Comparison of ENCODE assay signal across 2 cellular contexts in the genomic region with DNA sequence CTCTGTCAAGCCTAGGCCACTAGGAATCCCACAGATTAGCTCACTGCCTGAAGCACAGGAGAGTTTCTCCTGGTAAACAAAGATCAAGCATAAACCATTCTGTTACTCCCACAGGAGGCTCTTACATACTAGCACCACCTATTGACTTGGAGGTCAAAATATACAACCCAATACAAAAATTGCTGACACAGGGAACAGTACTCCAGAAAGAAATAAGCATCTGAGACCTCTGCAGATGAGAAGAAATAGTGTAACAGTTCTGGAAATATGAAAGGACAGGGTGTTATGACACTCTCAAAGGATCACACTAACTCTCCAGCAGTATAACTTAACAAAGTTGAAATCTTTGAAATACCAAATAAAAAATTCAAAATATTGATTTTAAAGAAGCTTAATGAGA.
TF ChIP-seq lines count a peak whose summit lies in the region.

No MANE protein-coding gene starts in this region.

TF ChIP-seq in HepG2, 621 proteins besides CTCF, POLR2A, EP300 and RAD21:
- no peak for TF ChIP-seq ZNF33B (CRISPR knock-in tag; IDR thresholded peaks at IDR 0.05)
- peak; percentile 60 to 83 for TF ChIP-seq MAFK (conservative IDR thresholded peaks at IDR 0.05 in 1 of 2, IDR thresholded peaks at IDR 0.05 in 1 of 2; ENCODE audit: low read length in 2 of 2)
- TF ChIP-seq ZNF501 (CRISPR knock-in tag; IDR thresholded peaks at IDR 0.05), result no peak
- peak; percentile 70 for TF ChIP-seq MAFF (IDR thresholded peaks at IDR 0.05; ENCODE audit: low read depth, low read length)
- TF ChIP-seq, protein P1, sequence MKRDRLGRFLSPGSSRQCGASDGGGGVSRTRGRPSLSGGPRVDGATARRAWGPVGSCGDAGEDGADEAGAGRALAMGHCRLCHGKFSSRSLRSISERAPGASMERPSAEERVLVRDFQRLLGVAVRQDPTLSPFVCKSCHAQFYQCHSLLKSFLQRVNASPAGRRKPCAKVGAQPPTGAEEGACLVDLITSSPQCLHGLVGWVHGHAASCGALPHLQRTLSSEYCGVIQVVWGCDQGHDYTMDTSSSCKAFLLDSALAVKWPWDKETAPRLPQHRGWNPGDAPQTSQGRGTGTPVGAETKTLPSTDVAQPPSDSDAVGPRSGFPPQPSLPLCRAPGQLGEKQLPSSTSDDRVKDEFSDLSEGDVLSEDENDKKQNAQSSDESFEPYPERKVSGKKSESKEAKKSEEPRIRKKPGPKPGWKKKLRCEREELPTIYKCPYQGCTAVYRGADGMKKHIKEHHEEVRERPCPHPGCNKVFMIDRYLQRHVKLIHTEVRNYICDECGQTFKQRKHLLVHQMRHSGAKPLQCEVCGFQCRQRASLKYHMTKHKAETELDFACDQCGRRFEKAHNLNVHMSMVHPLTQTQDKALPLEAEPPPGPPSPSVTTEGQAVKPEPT (CRISPR knock-in tag; IDR thresholded peaks at IDR 0.05; ENCODE audit: low read depth), result no peak
- TF ChIP-seq, protein P2, sequence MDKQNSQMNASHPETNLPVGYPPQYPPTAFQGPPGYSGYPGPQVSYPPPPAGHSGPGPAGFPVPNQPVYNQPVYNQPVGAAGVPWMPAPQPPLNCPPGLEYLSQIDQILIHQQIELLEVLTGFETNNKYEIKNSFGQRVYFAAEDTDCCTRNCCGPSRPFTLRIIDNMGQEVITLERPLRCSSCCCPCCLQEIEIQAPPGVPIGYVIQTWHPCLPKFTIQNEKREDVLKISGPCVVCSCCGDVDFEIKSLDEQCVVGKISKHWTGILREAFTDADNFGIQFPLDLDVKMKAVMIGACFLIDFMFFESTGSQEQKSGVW (CRISPR knock-in tag; IDR thresholded peaks at IDR 0.05; ENCODE audit: borderline replicate concordance), result no peak
- TF ChIP-seq, protein P3, sequence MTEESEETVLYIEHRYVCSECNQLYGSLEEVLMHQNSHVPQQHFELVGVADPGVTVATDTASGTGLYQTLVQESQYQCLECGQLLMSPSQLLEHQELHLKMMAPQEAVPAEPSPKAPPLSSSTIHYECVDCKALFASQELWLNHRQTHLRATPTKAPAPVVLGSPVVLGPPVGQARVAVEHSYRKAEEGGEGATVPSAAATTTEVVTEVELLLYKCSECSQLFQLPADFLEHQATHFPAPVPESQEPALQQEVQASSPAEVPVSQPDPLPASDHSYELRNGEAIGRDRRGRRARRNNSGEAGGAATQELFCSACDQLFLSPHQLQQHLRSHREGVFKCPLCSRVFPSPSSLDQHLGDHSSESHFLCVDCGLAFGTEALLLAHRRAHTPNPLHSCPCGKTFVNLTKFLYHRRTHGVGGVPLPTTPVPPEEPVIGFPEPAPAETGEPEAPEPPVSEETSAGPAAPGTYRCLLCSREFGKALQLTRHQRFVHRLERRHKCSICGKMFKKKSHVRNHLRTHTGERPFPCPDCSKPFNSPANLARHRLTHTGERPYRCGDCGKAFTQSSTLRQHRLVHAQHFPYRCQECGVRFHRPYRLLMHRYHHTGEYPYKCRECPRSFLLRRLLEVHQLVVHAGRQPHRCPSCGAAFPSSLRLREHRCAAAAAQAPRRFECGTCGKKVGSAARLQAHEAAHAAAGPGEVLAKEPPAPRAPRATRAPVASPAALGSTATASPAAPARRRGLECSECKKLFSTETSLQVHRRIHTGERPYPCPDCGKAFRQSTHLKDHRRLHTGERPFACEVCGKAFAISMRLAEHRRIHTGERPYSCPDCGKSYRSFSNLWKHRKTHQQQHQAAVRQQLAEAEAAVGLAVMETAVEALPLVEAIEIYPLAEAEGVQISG (CRISPR knock-in tag; IDR thresholded peaks at IDR 0.05), result peak; percentile 34; the same call in 1 of the 2 replicates
- no peak for TF ChIP-seq ETV6 (CRISPR knock-in tag; conservative IDR thresholded peaks at IDR 0.05)

TF ChIP-seq in H1, 55 proteins besides CTCF, POLR2A, EP300 and RAD21:
- TF ChIP-seq BACH1 (IDR thresholded peaks at IDR 0.05; ENCODE audit: low read length), result no peak
- TF ChIP-seq MAFK (IDR thresholded peaks at IDR 0.05; ENCODE audit: low read depth, low read length), result peak; percentile 58
TF ChIP-seq in H1: peak in this region for 1.
